In genomic region chr5:173320259-173320658, GRCh38 we compare ENCODE assay signal across 15 cellular contexts. TPM values are rescaled to one million over a fixed set of nuclear protein-coding genes. Genes with fewer than 3 reads are reported as not detected.
DNase-seq lines count a peak whose midpoint lies in the region; ATAC-seq and TF ChIP-seq lines count a peak whose summit lies in the region.
"Had no signal": no experiment of that assay in that cellular context is flagged by ENCODE, and none has a peak within 500 bp of the region (broad histone marks: within the 10 kb centered on the region; RNA-seq: fewer than 3 reads in every experiment).

No MANE protein-coding gene starts in this region.

- intact Hi-C loops in A673 (cut with micrococcal nuclease; ENCODE audit: unreplicated experiment) (no loop called here), left cardiac atrium (cut with DNase I) (loop anchor here in 1 of 2 donors (10.0 kb wide), 2 partner anchors 75 to 135 kb away; no protein-coding TSS in a partner anchor), ovary (cut with DNase I) (no loop called here)

- BruUV-seq in A673 (replicated peaks; lab: Mats Ljungman, UMichigan), result no TSS peak

- H3K4me3 ChIP-seq in A673 (ENCODE audit: low read depth, low read length, poor library complexity, severe bottlenecking) (no peak overlapping the region), ovary (no peak overlapping the region)
- H3K4me3 ChIP-seq: A549, PC-9, tibial artery had no signal

- no peak for TF ChIP-seq EP300 in ovary (IDR thresholded peaks at IDR 0.05)

- CTCF ChIA-PET in A673 (lab: Charles Lee), result no interaction called here
- CTCF ChIA-PET in RWPE1 (lab: Yijun Ruan, JAX), result interaction anchor here (0.5 to 1.3 kb wide), 5 partner anchors 26 to 444 kb away, joined by 3 to 4 read pairs (median 3); no protein-coding TSS in a partner anchor

- H3K27me3 ChIP-seq in A673 (replicated peaks; ENCODE audit: insufficient read depth, low read depth, low read length, poor library complexity), result no peaks in the 10 kb centered on the region
- no peaks in the 10 kb centered on the region for H3K27me3 ChIP-seq in ovary

- peaks cover 75% of the 10 kb centered on the region for H3K36me3 ChIP-seq in A673 (ENCODE audit: insufficient read depth, low read length, poor library complexity, severe bottlenecking)
- no peaks in the 10 kb centered on the region for H3K36me3 ChIP-seq in ovary
- H3K36me3 ChIP-seq: tibial artery had no signal

- DNase-seq in A673 (ENCODE audit: low spot score) (no peak), RWPE1 (ENCODE audit: low spot score) (no peak), left cardiac atrium (peak; percentile 75), ovary (peak; percentile 59 to 83 (median 69)), HCEC 1CT (no peak), kidney glomerular epithelial cell (lab: John Stamatoyannopoulos, UW) (no peak), CD1c-positive myeloid dendritic cell (ENCODE audit: extremely low spot score) (no peak)
- DNase-seq: activated CD4-positive, alpha-beta memory T cell treated with anti-CD3 and anti-CD28 coated beads, Interleukin-2, amount 10 ng/mL, durations not matched to agents 7 days and 5 days; activated naive CD4-positive, alpha-beta T cell treated with anti-CD3 and anti-CD28 coated beads for 36 hours; DMS79; Kasumi-1; tibial artery had no signal

- no peak overlapping the region for H3K27ac ChIP-seq in A673 (ENCODE audit: low read depth, low read length, poor library complexity, severe bottlenecking)
- H3K27ac ChIP-seq in RWPE1, result peak overlapping the region; percentile 3; the same call in 1 of the 2 replicates
- peak overlapping the region in 1 of 2 donors; percentile 23 for H3K27ac ChIP-seq in ovary
- H3K27ac ChIP-seq: A549 had no signal

- no peaks in the 10 kb centered on the region for H3K9me3 ChIP-seq in A673 (ENCODE audit: low read depth, low read length, poor library complexity, severe bottlenecking)
- no peaks in the 10 kb centered on the region for H3K9me3 ChIP-seq in ovary
- H3K9me3 ChIP-seq: A549, tibial artery had no signal

- ATAC-seq in left cardiac atrium (peak; percentile 79 to 86), HG03175 (IDR thresholded peaks at IDR 0.05; ENCODE audit: unreplicated experiment) (no peak)
- ATAC-seq: A549 had no signal

- 14 to 26% (median 22%) methylated on average over 9 to 10 of the region's 10 CpGs for WGBS in ovary, 3 donors

- POLR2A ChIA-PET in A673 (lab: Charles Lee; ENCODE audit: low non-redundant PET) (no interaction called here), RWPE1 (lab: Yijun Ruan, JAX; ENCODE audit: low non-redundant PET) (interaction anchor here (0.9 kb wide), 1 partner anchor 17 kb away, joined by 13 read pairs; no protein-coding TSS in a partner anchor)

- H3K4me1 ChIP-seq in A673 (ENCODE audit: insufficient read depth, low read length, poor library complexity, severe bottlenecking) (peaks cover 34% of the 10 kb centered on the region), ovary (ENCODE audit: insufficient read depth) (peaks cover 16% of the 10 kb centered on the region)
- H3K4me1 ChIP-seq: A549 had no signal

- TF ChIP-seq CTCF in A673 (conservative IDR thresholded peaks at IDR 0.05; ENCODE audit: low read depth, low read length), result 0 out of 2 replicates have a peak, but pooled peaks have one; percentile 9
- no peak for TF ChIP-seq CTCF in RWPE1 (conservative IDR thresholded peaks at IDR 0.05; ENCODE audit: low read depth)
- TF ChIP-seq CTCF in ovary (IDR thresholded peaks at IDR 0.05), result no peak

- no peak for TF ChIP-seq POLR2A in ovary (IDR thresholded peaks at IDR 0.05)

RNA-seq across cellular contexts. Expression of gene STC2, which starts 8.0 kb away (rescaled TPM):
- total RNA-seq in A673 (2021) (19.2 and 21.4 TPM in 2 replicates), left cardiac atrium (10 to 100 TPM; 13.5 to 17.5 TPM), ovary (1 to 10 TPM in 2 of 7 donors, under 1 TPM in 5; 0.45 to 8.3 (median 0.83) TPM)
- polyA plus RNA-seq in ovary, result 1 to 10 TPM in 1 of 2 donors, under 1 TPM in 1; 0.71 to 3.2 TPM

Comparison
In these comparisons a context has a peak if more than half of its experiments do, and no peak if none do; other contexts are left out.
1. DNase-seq: peak in left cardiac atrium (single experiment) and ovary (5 of 5); none in A673 (single experiment), RWPE1 (single experiment), HCEC 1CT (single experiment), kidney glomerular epithelial cell (single experiment) and CD1c-positive myeloid dendritic cell (single experiment).